ENCODE assay signal across 17 cellular contexts in the genomic region with DNA sequence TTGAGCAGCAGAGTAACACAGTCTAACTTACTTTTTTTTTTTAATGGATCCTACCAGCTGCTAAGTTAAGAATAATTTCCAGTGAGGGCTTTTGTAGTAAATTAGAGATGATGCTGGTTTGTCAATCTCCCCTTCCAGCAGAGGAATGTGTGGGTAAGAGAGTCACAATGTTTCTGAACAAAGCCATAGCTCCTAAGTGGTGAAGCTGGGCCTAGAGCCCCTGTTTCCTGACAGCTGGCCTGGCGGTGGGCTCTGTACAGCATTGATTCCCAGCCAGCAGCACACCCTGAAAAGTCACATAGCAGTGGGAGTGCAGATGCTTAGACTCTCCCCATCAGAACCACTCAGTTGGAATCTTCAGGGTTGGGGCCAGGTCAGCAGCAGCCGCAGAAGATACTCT. TPM values are rescaled to one million over a fixed set of nuclear protein-coding genes. Genes with fewer than 3 reads are reported as not detected.
"Had no signal": no experiment of that assay in that cellular context is flagged by ENCODE, and none has a peak within 500 bp of the region (broad histone marks: within the 10 kb centered on the region; RNA-seq: fewer than 3 reads in every experiment).

No MANE protein-coding gene starts in this region.

- H3K27ac Mint-ChIP-seq: activated CD8-positive, alpha-beta memory T cell treated with anti-CD3 and anti-CD28 coated beads, Interleukin-2, amount 10 ng/mL, durations not matched to agents 7 days and 5 days; activated naive CD4-positive, alpha-beta T cell treated with anti-CD3 and anti-CD28 coated beads, Interleukin-2, amount 50 U/mL, for 24 hours; natural killer cell; type B pancreatic cell had no signal

- H3K4me3 Mint-ChIP-seq: activated CD8-positive, alpha-beta memory T cell treated with anti-CD3 and anti-CD28 coated beads, Interleukin-2, amount 10 ng/mL, durations not matched to agents 7 days and 5 days; activated naive CD4-positive, alpha-beta T cell treated with anti-CD3 and anti-CD28 coated beads, Interleukin-2, amount 50 U/mL, for 24 hours; natural killer cell; type B pancreatic cell had no signal

- H3K4me1 Mint-ChIP-seq: activated CD8-positive, alpha-beta memory T cell treated with anti-CD3 and anti-CD28 coated beads, Interleukin-2, amount 10 ng/mL, durations not matched to agents 7 days and 5 days; activated naive CD4-positive, alpha-beta T cell treated with anti-CD3 and anti-CD28 coated beads, Interleukin-2, amount 50 U/mL, for 24 hours; natural killer cell had no signal

- H3K27me3 Mint-ChIP-seq: activated CD8-positive, alpha-beta memory T cell treated with anti-CD3 and anti-CD28 coated beads, Interleukin-2, amount 10 ng/mL, durations not matched to agents 7 days and 5 days; activated naive CD4-positive, alpha-beta T cell treated with anti-CD3 and anti-CD28 coated beads, Interleukin-2, amount 50 U/mL, for 24 hours; type B pancreatic cell had no signal

- DNase-seq: activated CD4-positive, alpha-beta T cell treated with anti-CD3 and anti-CD28 coated beads, Interleukin-2, amount 50 U/mL, for 4 hours; activated CD8-positive, alpha-beta memory T cell treated with anti-CD3 and anti-CD28 coated beads, Interleukin-2, amount 10 ng/mL, durations not matched to agents 7 days and 5 days; activated T-cell treated with anti-CD3 and anti-CD28 coated beads, Interleukin-2, amount 50 U/mL, for 1 hour; adrenal gland; dorsolateral prefrontal cortex; erythroblast; gastrocnemius medialis; heart right ventricle; lower lobe of right lung; natural killer cell; occipital lobe; stimulated activated CD4-positive, alpha-beta T cell treated with anti-CD3 and anti-CD28 coated beads, Interleukin-1b, Interleukin-23, amount 100 ng/mL, for 48 hours had no signal

- H3K27me3 ChIP-seq: adrenal gland, dorsolateral prefrontal cortex, gastrocnemius medialis, heart right ventricle, right lobe of liver, suprapubic skin had no signal

- ATAC-seq: activated CD8-positive, alpha-beta memory T cell treated with anti-CD3 and anti-CD28 coated beads, Interleukin-2, amount 10 ng/mL, durations not matched to agents 7 days and 5 days; gastrocnemius medialis; heart right ventricle; lower lobe of right lung; natural killer cell; right lobe of liver had no signal

- H3K36me3 Mint-ChIP-seq: activated naive CD4-positive, alpha-beta T cell treated with anti-CD3 and anti-CD28 coated beads, Interleukin-2, amount 50 U/mL, for 24 hours; natural killer cell had no signal

- H3K9me3 Mint-ChIP-seq: activated naive CD4-positive, alpha-beta T cell treated with anti-CD3 and anti-CD28 coated beads, Interleukin-2, amount 50 U/mL, for 24 hours; natural killer cell; type B pancreatic cell had no signal

- H3K27ac ChIP-seq: adrenal gland, dorsolateral prefrontal cortex, heart right ventricle, lower lobe of right lung, right lobe of liver, suprapubic skin had no signal

- H3K4me3 ChIP-seq: adrenal gland, dorsolateral prefrontal cortex, gastrocnemius medialis, heart right ventricle, lower lobe of right lung, right lobe of liver, suprapubic skin had no signal

- H3K4me1 ChIP-seq: adrenal gland, heart right ventricle, lower lobe of right lung, suprapubic skin had no signal

- H3K9me3 ChIP-seq: adrenal gland, gastrocnemius medialis, heart right ventricle, lower lobe of right lung, right lobe of liver, suprapubic skin had no signal

RNA-seq across cellular contexts. Expression of gene SH2D6, which starts 32.8 kb away (rescaled TPM):
- total RNA-seq: cardiac septum, suprapubic skin had no signal
